2 cellular contexts compared by ENCODE assay signal in genomic region chr12:97595936-97596335, GRCh38.
A peak's percentile ranks its signal among the peaks of the same experiment; 100 is the strongest.
TF ChIP-seq lines count a peak whose summit lies in the region.

No MANE protein-coding gene starts in this region.

TF ChIP-seq in HepG2, 621 proteins besides CTCF, POLR2A, EP300 and RAD21 (continued from another document):
- 0 out of 2 replicates have a peak, but pooled peaks have one; percentile 56 for TF ChIP-seq THYN1 (CRISPR knock-in tag; IDR thresholded peaks at IDR 0.05; ENCODE audit: borderline replicate concordance, low read depth)
- 0 out of 2 replicates have a peak, but pooled peaks have one; percentile 12 for TF ChIP-seq RBFOX2 (IDR thresholded peaks at IDR 0.05; ENCODE audit: low read depth, low read length)
TF ChIP-seq in HepG2: peak in this region for 2.

TF ChIP-seq in endothelial cell of umbilical vein, 7 proteins besides CTCF, POLR2A, EP300 and RAD21 (continued from another document):
- TF ChIP-seq MAX (IDR thresholded peaks at IDR 0.05; ENCODE audit: insufficient read depth, insufficient read length) (no peak), EZH2 (IDR thresholded peaks at IDR 0.05; ENCODE audit: borderline replicate concordance, low read depth, low read length, severe bottlenecking) (no peak), GATA2 (IDR thresholded peaks at IDR 0.05; ENCODE audit: insufficient read depth, insufficient read length, low read depth, low read length) (no peak)
TF ChIP-seq in endothelial cell of umbilical vein: peak in this region for 0.
